In the genomic region with DNA sequence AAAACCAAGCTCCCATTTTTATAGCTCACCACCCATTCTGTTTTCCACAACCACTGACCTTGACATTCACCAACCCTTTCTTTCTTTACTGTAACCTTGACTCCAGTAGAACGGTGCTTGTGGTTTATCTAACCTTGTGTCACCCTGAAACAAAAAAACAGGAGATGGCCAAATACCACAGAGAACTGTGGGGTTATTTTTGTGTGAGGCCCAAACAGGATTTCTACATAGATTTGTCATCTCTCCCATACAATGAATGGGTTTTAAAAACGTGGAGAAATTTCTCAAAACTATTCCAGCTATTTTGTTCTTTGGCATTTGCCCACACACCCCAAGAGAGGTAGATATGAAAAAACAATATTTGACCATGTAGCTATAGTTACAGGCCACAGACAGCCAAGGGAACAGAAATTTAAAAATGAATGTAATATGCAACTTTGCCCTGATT, we compare ENCODE assay signal across 1 cellular context.
TF ChIP-seq lines count a peak whose summit lies in the region.

No MANE protein-coding gene starts in this region.

TF ChIP-seq in GM23338, 12 proteins besides CTCF, POLR2A, EP300 and RAD21 (continued from another document):
- TF ChIP-seq REST (IDR thresholded peaks at IDR 0.05; ENCODE audit: unreplicated experiment) (no peak), CREB1 (CRISPR knock-in tag; IDR thresholded peaks at IDR 0.05; ENCODE audit: low read depth) (no peak), EZH2phosphoT487 (IDR thresholded peaks at IDR 0.05; ENCODE audit: unreplicated experiment) (no peak), POLR2AphosphoS5 (IDR thresholded peaks at IDR 0.05; ENCODE audit: low read depth) (no peak), JUNB (IDR thresholded peaks at IDR 0.05; ENCODE audit: unreplicated experiment) (no peak), ZNF331 (CRISPR knock-in tag; IDR thresholded peaks at IDR 0.05; ENCODE audit: low read depth) (no peak), STAT1 (IDR thresholded peaks at IDR 0.05; ENCODE audit: unreplicated experiment) (no peak), ZNF114 (CRISPR knock-in tag; IDR thresholded peaks at IDR 0.05) (no peak)
